In genomic region chr9:86503926-86504325, GRCh38 we compare ENCODE assay signal across 33 cellular contexts.
"Had no signal": no experiment of that assay in that cellular context is flagged by ENCODE, and none has a peak within 500 bp of the region (broad histone marks: within the 10 kb centered on the region; RNA-seq: fewer than 3 reads in every experiment).

No MANE protein-coding gene starts in this region.

- H3K4me3 Mint-ChIP-seq: activated B cell treated with CpG ODN at 0.5 μM for 24 hours; activated CD4-positive, alpha-beta memory T cell treated with anti-CD3 and anti-CD28 coated beads, Interleukin-2, amount 10 ng/mL, durations not matched to agents 7 days and 5 days; activated CD4-positive, alpha-beta T cell treated with anti-CD3 and anti-CD28 coated beads, Interleukin-2, amount 10 ng/mL, durations not matched to agents 24 days and 14 days; activated CD8-positive, alpha-beta memory T cell treated with anti-CD3 and anti-CD28 coated beads, Interleukin-2, amount 10 ng/mL, durations not matched to agents 7 days and 5 days; activated CD8-positive, alpha-beta T cell treated with anti-CD3 and anti-CD28 coated beads, Interleukin-2, amount 10 ng/mL, durations not matched to agents 7 days and 5 days; activated naive CD4-positive, alpha-beta T cell treated with anti-CD3 and anti-CD28 coated beads, Interleukin-2, amount 10 ng/mL, durations not matched to agents 7 days and 5 days; activated naive CD4-positive, alpha-beta T cell treated with anti-CD3 and anti-CD28 coated beads, Interleukin-2, amount 50 U/mL, for 24 hours; activated naive CD8-positive, alpha-beta T cell; activated naive CD8-positive, alpha-beta T cell treated with anti-CD3 and anti-CD28 coated beads, Interleukin-2, amount 10 ng/mL, durations not matched to agents 7 days and 5 days; activated naive CD8-positive, alpha-beta T cell treated with anti-CD3 and anti-CD28 coated beads, Interleukin-2, amount 50 U/mL, for 24 hours; activated T-cell treated with anti-CD3 and anti-CD28 coated beads, Interleukin-2, amount 50 U/mL, for 24 hours; brain; T-helper 1 cell treated with Interleukin-12 subunit alpha and Interleukin-12 subunit beta and Interleukin-4 antibody, amounts not matched to agents 30 μg/mL and 1 μg/mL, for 36 hours; T-helper 2 cell treated with Interferon-gamma antibody and Interleukin-4, amounts not matched to agents 5 μg/mL and 100 μg/mL, for 36 hours had no signal

- H3K36me3 Mint-ChIP-seq: activated CD8-positive, alpha-beta memory T cell treated with anti-CD3 and anti-CD28 coated beads, Interleukin-2, amount 10 ng/mL, durations not matched to agents 7 days and 5 days; activated naive CD4-positive, alpha-beta T cell treated with anti-CD3 and anti-CD28 coated beads, Interleukin-2, amount 10 ng/mL, durations not matched to agents 7 days and 5 days; activated naive CD4-positive, alpha-beta T cell treated with anti-CD3 and anti-CD28 coated beads, Interleukin-2, amount 50 U/mL, for 24 hours; activated naive CD8-positive, alpha-beta T cell; activated naive CD8-positive, alpha-beta T cell treated with anti-CD3 and anti-CD28 coated beads, Interleukin-2, amount 10 ng/mL, durations not matched to agents 7 days and 5 days; brain had no signal

- DNase-seq: activated B cell treated with CpG ODN at 0.5 μM for 24 hours; activated CD4-positive, alpha-beta memory T cell treated with anti-CD3 and anti-CD28 coated beads, Interleukin-2, amount 10 ng/mL, durations not matched to agents 7 days and 5 days; activated CD4-positive, alpha-beta T cell treated with anti-CD3 and anti-CD28 coated beads for 4 hours; activated CD4-positive, alpha-beta T cell treated with anti-CD3 and anti-CD28 coated beads, Interleukin-2, amount 10 ng/mL, durations not matched to agents 24 days and 14 days; activated CD4-positive, alpha-beta T cell treated with anti-CD3 and anti-CD28 coated beads, Interleukin-2, amount 50 U/mL, for 48 hours; activated CD4-positive, CD25-positive, alpha-beta regulatory T cell treated with anti-CD3 and anti-CD28 coated beads, Interleukin-2, amount 50 U/mL, for 72 hours; activated CD8-positive, alpha-beta memory T cell treated with anti-CD3 and anti-CD28 coated beads for 24 hours; activated CD8-positive, alpha-beta memory T cell treated with anti-CD3 and anti-CD28 coated beads, Interleukin-2, amount 10 ng/mL, durations not matched to agents 7 days and 5 days; activated CD8-positive, alpha-beta memory T cell treated with anti-CD3 and anti-CD28 coated beads, Interleukin-2, amount 50 U/mL, for 48 hours; activated CD8-positive, alpha-beta T cell treated with anti-CD3 and anti-CD28 coated beads, Interleukin-2, amount 10 ng/mL, durations not matched to agents 7 days and 5 days; activated effector memory CD4-positive, alpha-beta T cell treated with Interleukin-2 at 50 U/mL for 16 hours; activated gamma-delta T cell; activated naive CD4-positive, alpha-beta T cell treated with anti-CD3 and anti-CD28 coated beads, Interleukin-2, amount 10 ng/mL, durations not matched to agents 7 days and 5 days; activated naive CD4-positive, alpha-beta T cell treated with Interleukin-2 at 50 U/mL for 16 hours; activated naive CD8-positive, alpha-beta T cell treated with anti-CD3 and anti-CD28 coated beads, Interleukin-2, amount 10 ng/mL, durations not matched to agents 7 days and 5 days; activated naive CD8-positive, alpha-beta T cell treated with anti-CD3 and anti-CD28 coated beads, Interleukin-2, amount 50 U/mL, for 24 hours; activated T-cell treated with anti-CD3 and anti-CD28 coated beads, Interleukin-2, amount 50 U/mL, for 24 hours; activated T-cell treated with anti-CD3 and anti-CD28 coated beads, Interleukin-2, amount 50 U/mL, for 48 hours; amygdala; anterior cingulate cortex; central memory CD4-positive, alpha-beta T cell; T-helper 1 cell; T-helper 2 cell; T-helper 9 cell had no signal

- H3K27ac ChIP-seq: ascending aorta, cardiac muscle cell, VCaP had no signal

- H3K4me3 ChIP-seq: ascending aorta, cardiac muscle cell had no signal

- H3K4me1 Mint-ChIP-seq: activated B cell treated with CpG ODN at 0.5 μM for 24 hours; activated CD4-positive, alpha-beta memory T cell treated with anti-CD3 and anti-CD28 coated beads, Interleukin-2, amount 10 ng/mL, durations not matched to agents 7 days and 5 days; activated CD4-positive, alpha-beta T cell treated with anti-CD3 and anti-CD28 coated beads, Interleukin-2, amount 10 ng/mL, durations not matched to agents 24 days and 14 days; activated CD8-positive, alpha-beta memory T cell treated with anti-CD3 and anti-CD28 coated beads, Interleukin-2, amount 10 ng/mL, durations not matched to agents 7 days and 5 days; activated naive CD4-positive, alpha-beta T cell treated with anti-CD3 and anti-CD28 coated beads, Interleukin-2, amount 10 ng/mL, durations not matched to agents 7 days and 5 days; activated naive CD4-positive, alpha-beta T cell treated with anti-CD3 and anti-CD28 coated beads, Interleukin-2, amount 50 U/mL, for 24 hours; activated naive CD8-positive, alpha-beta T cell treated with anti-CD3 and anti-CD28 coated beads, Interleukin-2, amount 10 ng/mL, durations not matched to agents 7 days and 5 days; activated naive CD8-positive, alpha-beta T cell treated with anti-CD3 and anti-CD28 coated beads, Interleukin-2, amount 50 U/mL, for 24 hours had no signal

- H3K36me3 ChIP-seq: ascending aorta, cardiac muscle cell had no signal

- H3K9me3 ChIP-seq: ascending aorta had no signal

- H3K27ac Mint-ChIP-seq: activated B cell treated with CpG ODN at 0.5 μM for 24 hours; activated CD4-positive, alpha-beta memory T cell treated with anti-CD3 and anti-CD28 coated beads, Interleukin-2, amount 10 ng/mL, durations not matched to agents 7 days and 5 days; activated CD4-positive, alpha-beta T cell treated with anti-CD3 and anti-CD28 coated beads, Interleukin-2, amount 10 ng/mL, durations not matched to agents 24 days and 14 days; activated CD8-positive, alpha-beta memory T cell treated with anti-CD3 and anti-CD28 coated beads, Interleukin-2, amount 10 ng/mL, durations not matched to agents 7 days and 5 days; activated CD8-positive, alpha-beta T cell treated with anti-CD3 and anti-CD28 coated beads, Interleukin-2, amount 10 ng/mL, durations not matched to agents 7 days and 5 days; activated naive CD4-positive, alpha-beta T cell treated with anti-CD3 and anti-CD28 coated beads, Interleukin-2, amount 10 ng/mL, durations not matched to agents 7 days and 5 days; activated naive CD4-positive, alpha-beta T cell treated with anti-CD3 and anti-CD28 coated beads, Interleukin-2, amount 50 U/mL, for 24 hours; activated naive CD8-positive, alpha-beta T cell; activated naive CD8-positive, alpha-beta T cell treated with anti-CD3 and anti-CD28 coated beads, Interleukin-2, amount 10 ng/mL, durations not matched to agents 7 days and 5 days; activated naive CD8-positive, alpha-beta T cell treated with anti-CD3 and anti-CD28 coated beads, Interleukin-2, amount 50 U/mL, for 24 hours; activated T-cell treated with anti-CD3 and anti-CD28 coated beads, Interleukin-2, amount 50 U/mL, for 24 hours; activated T-helper 2 cell treated with anti-CD3 and anti-CD28 coated beads, Interferon-gamma antibody, Interleukin-2, Interleukin-4, amounts not matched to agents 10 μg/mL and 5 μg/mL and 100 μg/mL, durations not matched to agents 14 hours and 24 hours and 36 hours; brain; T-helper 1 cell treated with Interleukin-12 subunit alpha and Interleukin-12 subunit beta and Interleukin-4 antibody, amounts not matched to agents 30 μg/mL and 1 μg/mL, for 36 hours; T-helper 2 cell treated with Interferon-gamma antibody and Interleukin-4, amounts not matched to agents 5 μg/mL and 100 μg/mL, for 36 hours had no signal

- H3K9me3 Mint-ChIP-seq: activated CD4-positive, alpha-beta memory T cell treated with anti-CD3 and anti-CD28 coated beads, Interleukin-2, amount 10 ng/mL, durations not matched to agents 7 days and 5 days; activated CD4-positive, alpha-beta T cell treated with anti-CD3 and anti-CD28 coated beads, Interleukin-2, amount 10 ng/mL, durations not matched to agents 24 days and 14 days; activated naive CD4-positive, alpha-beta T cell treated with anti-CD3 and anti-CD28 coated beads, Interleukin-2, amount 10 ng/mL, durations not matched to agents 7 days and 5 days; activated naive CD4-positive, alpha-beta T cell treated with anti-CD3 and anti-CD28 coated beads, Interleukin-2, amount 50 U/mL, for 24 hours; activated naive CD8-positive, alpha-beta T cell treated with anti-CD3 and anti-CD28 coated beads, Interleukin-2, amount 10 ng/mL, durations not matched to agents 7 days and 5 days; activated naive CD8-positive, alpha-beta T cell treated with anti-CD3 and anti-CD28 coated beads, Interleukin-2, amount 50 U/mL, for 24 hours; activated T-cell treated with anti-CD3 and anti-CD28 coated beads, Interleukin-2, amount 50 U/mL, for 24 hours; activated T-helper 2 cell treated with anti-CD3 and anti-CD28 coated beads, Interferon-gamma antibody, Interleukin-2, Interleukin-4, amounts not matched to agents 10 μg/mL and 5 μg/mL and 100 μg/mL, durations not matched to agents 14 hours and 24 hours and 36 hours; T-helper 1 cell treated with Interleukin-12 subunit alpha and Interleukin-12 subunit beta and Interleukin-4 antibody, amounts not matched to agents 30 μg/mL and 1 μg/mL, for 36 hours; T-helper 2 cell treated with Interferon-gamma antibody and Interleukin-4, amounts not matched to agents 5 μg/mL and 100 μg/mL, for 36 hours had no signal

- ATAC-seq: activated CD8-positive, alpha-beta memory T cell treated with anti-CD3 and anti-CD28 coated beads, Interleukin-2, amount 10 ng/mL, durations not matched to agents 7 days and 5 days; activated CD8-positive, alpha-beta T cell treated with anti-CD3 and anti-CD28 coated beads, Interleukin-2, amount 10 ng/mL, durations not matched to agents 7 days and 5 days; activated naive CD8-positive, alpha-beta T cell treated with anti-CD3 and anti-CD28 coated beads, Interleukin-2, amount 50 U/mL, for 24 hours had no signal

- H3K27me3 ChIP-seq: ascending aorta, cardiac muscle cell had no signal
